ENCODE assay signal across 8 cellular contexts in genomic region chr16:1310832-1311200, GRCh38. TPM values are rescaled to one million over a fixed set of nuclear protein-coding genes. Genes with fewer than 3 reads are reported as not detected.
DNase-seq lines count a peak whose midpoint lies in the region; ATAC-seq and TF ChIP-seq lines count a peak whose summit lies in the region.

No MANE protein-coding gene starts in this region.

- no peak for TF ChIP-seq POLR2A in ovary (IDR thresholded peaks at IDR 0.05)

- intact Hi-C loops in ovary (cut with DNase I): loop anchor here in 1 of 4 donors (2.0 kb wide), 1 partner anchor 42 kb away; no protein-coding TSS in a partner anchor

- peak overlapping the region; percentile 99 for H3K4me3 ChIP-seq in GM23248
- peak overlapping the region; percentile 76 for H3K4me3 ChIP-seq in ovary

- H3K9me2 ChIP-seq in GM23248 (ENCODE audit: insufficient read depth): no peaks in the 10 kb centered on the region

- H3K4me1 ChIP-seq in GM23248 (ENCODE audit: insufficient read depth) (peaks cover 16% of the 10 kb centered on the region), ovary (ENCODE audit: insufficient read depth) (peaks cover 27% of the 10 kb centered on the region)

- peaks cover 21% of the 10 kb centered on the region for H4K20me1 ChIP-seq in GM23248 (ENCODE audit: insufficient read depth)

- H3K79me2 ChIP-seq in GM23248 (ENCODE audit: insufficient read depth): peaks cover 59% of the 10 kb centered on the region

- H3K9me3 ChIP-seq in GM23248 (ENCODE audit: low read depth) (no peaks in the 10 kb centered on the region), ovary (no peaks in the 10 kb centered on the region)

- peaks cover 12% of the 10 kb centered on the region; the same call in 1 of the 2 replicates for H3F3A ChIP-seq in GM23248 (ENCODE audit: insufficient read depth)

- peak overlapping the region; percentile 89 for H3K4me2 ChIP-seq in GM23248 (ENCODE audit: unreplicated experiment)

- H3K27ac ChIP-seq in GM23248 (peak overlapping the region; percentile 78), epithelial cell of prostate (peak overlapping the region; percentile 94), ovary (peak overlapping the region in 1 of 2 donors; percentile 49)

- ATAC-seq in SK-N-SH treated with all-trans-retinoic acid at 6 μM for 48 hours: peak; percentile 12
- no peak for ATAC-seq in HG03108 (IDR thresholded peaks at IDR 0.05; ENCODE audit: unreplicated experiment)

- H3K36me3 ChIP-seq in GM23248 (ENCODE audit: low read depth) (no peaks in the 10 kb centered on the region), ovary (no peaks in the 10 kb centered on the region)

- no peak for TF ChIP-seq EP300 in ovary (IDR thresholded peaks at IDR 0.05)

- no peak for TF ChIP-seq CTCF in ovary (IDR thresholded peaks at IDR 0.05)

- H3K9ac ChIP-seq in GM23248: peak overlapping the region; percentile 99

- in situ Hi-C loops in GM23248 (cut with MboI): no loop called here

- WGBS in GM23248 (ENCODE audit: low coverage in 1 of 2, low lambda C conversion rate in 2 of 2, missing lambda C conversion rate in 2 of 2), 2 experiments: 3 to 4% methylated on average over 14 of the region's 14 CpGs
- 3 to 7% (median 4%) methylated on average over 11 to 14 of the region's 14 CpGs for WGBS in ovary, 3 donors

- DNase-seq in GM23248 (peak; percentile 65), epithelial cell of prostate (ENCODE audit: low read depth, low spot score) (no peak), ovary (no peak), superior temporal gyrus (ENCODE audit: extremely low spot score) (no peak), AG20443 (ENCODE audit: low spot score) (no peak), GDM1 (lab: John Stamatoyannopoulos, UW) (no peak)

- H3K27me3 ChIP-seq in GM23248 (replicated peaks; ENCODE audit: insufficient read depth) (no peaks in the 10 kb centered on the region), ovary (no peaks in the 10 kb centered on the region)

- no peak overlapping the region for H2AFZ ChIP-seq in GM23248

TF ChIP-seq in SK-N-SH treated with all-trans-retinoic acid at 6 μM for 48 hours, 23 proteins besides CTCF, POLR2A, EP300 and RAD21:
- no peak for TF ChIP-seq OSR1 (CRISPR knock-in tag; IDR thresholded peaks at IDR 0.05)
- TF ChIP-seq, protein P1, sequence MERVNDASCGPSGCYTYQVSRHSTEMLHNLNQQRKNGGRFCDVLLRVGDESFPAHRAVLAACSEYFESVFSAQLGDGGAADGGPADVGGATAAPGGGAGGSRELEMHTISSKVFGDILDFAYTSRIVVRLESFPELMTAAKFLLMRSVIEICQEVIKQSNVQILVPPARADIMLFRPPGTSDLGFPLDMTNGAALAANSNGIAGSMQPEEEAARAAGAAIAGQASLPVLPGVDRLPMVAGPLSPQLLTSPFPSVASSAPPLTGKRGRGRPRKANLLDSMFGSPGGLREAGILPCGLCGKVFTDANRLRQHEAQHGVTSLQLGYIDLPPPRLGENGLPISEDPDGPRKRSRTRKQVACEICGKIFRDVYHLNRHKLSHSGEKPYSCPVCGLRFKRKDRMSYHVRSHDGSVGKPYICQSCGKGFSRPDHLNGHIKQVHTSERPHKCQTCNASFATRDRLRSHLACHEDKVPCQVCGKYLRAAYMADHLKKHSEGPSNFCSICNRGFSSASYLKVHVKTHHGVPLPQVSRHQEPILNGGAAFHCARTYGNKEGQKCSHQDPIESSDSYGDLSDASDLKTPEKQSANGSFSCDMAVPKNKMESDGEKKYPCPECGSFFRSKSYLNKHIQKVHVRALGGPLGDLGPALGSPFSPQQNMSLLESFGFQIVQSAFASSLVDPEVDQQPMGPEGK (CRISPR knock-in tag; IDR thresholded peaks at IDR 0.05; ENCODE audit: borderline replicate concordance): no peak
- TF ChIP-seq TOX (CRISPR knock-in tag; IDR thresholded peaks at IDR 0.05; ENCODE audit: borderline replicate concordance): no peak
- no peak for TF ChIP-seq ZFP3 (CRISPR knock-in tag; IDR thresholded peaks at IDR 0.05)
- no peak for TF ChIP-seq ZNF8 (CRISPR knock-in tag; IDR thresholded peaks at IDR 0.05)
- TF ChIP-seq ARNTL (CRISPR knock-in tag; IDR thresholded peaks at IDR 0.05; ENCODE audit: borderline replicate concordance, low read depth): no peak
- TF ChIP-seq ISL1 (CRISPR knock-in tag; IDR thresholded peaks at IDR 0.05): no peak
- TF ChIP-seq ESRRG (CRISPR knock-in tag; IDR thresholded peaks at IDR 0.05): no peak
- no peak for TF ChIP-seq TCF4 (CRISPR knock-in tag; IDR thresholded peaks at IDR 0.05; ENCODE audit: borderline replicate concordance)
- no peak for TF ChIP-seq ZNF565 (CRISPR knock-in tag; conservative IDR thresholded peaks at IDR 0.05; ENCODE audit: low read depth)
- TF ChIP-seq, protein P2, sequence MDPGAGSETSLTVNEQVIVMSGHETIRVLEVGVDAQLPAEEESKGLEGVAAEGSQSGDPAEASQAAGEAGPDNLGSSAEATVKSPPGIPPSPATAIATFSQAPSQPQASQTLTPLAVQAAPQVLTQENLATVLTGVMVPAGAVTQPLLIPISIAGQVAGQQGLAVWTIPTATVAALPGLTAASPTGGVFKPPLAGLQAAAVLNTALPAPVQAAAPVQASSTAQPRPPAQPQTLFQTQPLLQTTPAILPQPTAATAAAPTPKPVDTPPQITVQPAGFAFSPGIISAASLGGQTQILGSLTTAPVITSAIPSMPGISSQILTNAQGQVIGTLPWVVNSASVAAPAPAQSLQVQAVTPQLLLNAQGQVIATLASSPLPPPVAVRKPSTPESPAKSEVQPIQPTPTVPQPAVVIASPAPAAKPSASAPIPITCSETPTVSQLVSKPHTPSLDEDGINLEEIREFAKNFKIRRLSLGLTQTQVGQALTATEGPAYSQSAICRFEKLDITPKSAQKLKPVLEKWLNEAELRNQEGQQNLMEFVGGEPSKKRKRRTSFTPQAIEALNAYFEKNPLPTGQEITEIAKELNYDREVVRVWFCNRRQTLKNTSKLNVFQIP (CRISPR knock-in tag; IDR thresholded peaks at IDR 0.05; ENCODE audit: borderline replicate concordance, low read depth): no peak
- TF ChIP-seq, protein P3, sequence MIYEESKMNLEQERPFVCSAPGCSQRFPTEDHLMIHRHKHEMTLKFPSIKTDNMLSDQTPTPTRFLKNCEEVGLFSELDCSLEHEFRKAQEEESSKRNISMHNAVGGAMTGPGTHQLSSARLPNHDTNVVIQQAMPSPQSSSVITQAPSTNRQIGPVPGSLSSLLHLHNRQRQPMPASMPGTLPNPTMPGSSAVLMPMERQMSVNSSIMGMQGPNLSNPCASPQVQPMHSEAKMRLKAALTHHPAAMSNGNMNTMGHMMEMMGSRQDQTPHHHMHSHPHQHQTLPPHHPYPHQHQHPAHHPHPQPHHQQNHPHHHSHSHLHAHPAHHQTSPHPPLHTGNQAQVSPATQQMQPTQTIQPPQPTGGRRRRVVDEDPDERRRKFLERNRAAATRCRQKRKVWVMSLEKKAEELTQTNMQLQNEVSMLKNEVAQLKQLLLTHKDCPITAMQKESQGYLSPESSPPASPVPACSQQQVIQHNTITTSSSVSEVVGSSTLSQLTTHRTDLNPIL (CRISPR knock-in tag; IDR thresholded peaks at IDR 0.05; ENCODE audit: low read depth): no peak
- TF ChIP-seq PPARA (CRISPR knock-in tag; IDR thresholded peaks at IDR 0.05; ENCODE audit: borderline replicate concordance): no peak
- TF ChIP-seq CSDC2 (CRISPR knock-in tag; IDR thresholded peaks at IDR 0.05): no peak
- TF ChIP-seq SNAI2 (CRISPR knock-in tag; IDR thresholded peaks at IDR 0.05): no peak

RNA-seq across cellular contexts. Expression of gene UBE2I, which starts 1.4 kb away (rescaled TPM):
- 46.5 and 77.7 TPM in 2 replicates for total RNA-seq in GM23248 (2014; rRNA removed; shearing (Covaris generic))
- polyA plus RNA-seq in GM23248 (2016; fragmentation: Nextera tagmentation; extraction: Ambion mirVana) (133 and 134 TPM in 2 replicates), ovary (100 to 1,000 TPM; 104 to 258 TPM)
- 100 to 1,000 TPM in 5 of 7 donors, 10 to 100 TPM in 2; 63.9 to 180 (median 145) TPM for total RNA-seq in ovary

RNA-seq across cellular contexts. Expression of gene BAIAP3, which starts 22.6 kb away (rescaled TPM):
- 0.13 and 0.86 TPM in 2 replicates for total RNA-seq in GM23248 (2014; rRNA removed; shearing (Covaris generic))
- polyA plus RNA-seq in GM23248 (2016; fragmentation: Nextera tagmentation; extraction: Ambion mirVana): 0.23 and 0.24 TPM in 2 replicates
- total RNA-seq in ovary: 10 to 100 TPM in 1 of 7 donors, 1 to 10 TPM in 5, under 1 TPM in 1; 0.25 to 26.1 (median 2.6) TPM
- polyA plus RNA-seq in ovary: under 1 TPM; 0.25 to 0.63 TPM

RNA-seq across cellular contexts. Expression of gene TSR3, which starts 40.9 kb away (rescaled TPM):
- total RNA-seq in GM23248 (2014; rRNA removed; shearing (Covaris generic)): 88.0 and 110 TPM in 2 replicates
- 105 and 106 TPM in 2 replicates for polyA plus RNA-seq in GM23248 (2016; fragmentation: Nextera tagmentation; extraction: Ambion mirVana)
- 10 to 100 TPM; 28.6 to 74.6 (median 41.5) TPM for total RNA-seq in ovary
- polyA plus RNA-seq in ovary: 10 to 100 TPM in 1 of 2 donors, 1 to 10 TPM in 1; 6.3 to 40.7 TPM

RNA-seq across cellular contexts. Expression of gene GNPTG, which starts 40.9 kb away (rescaled TPM):
- total RNA-seq in GM23248 (2014; rRNA removed; shearing (Covaris generic)): 52.4 and 85.8 TPM in 2 replicates
- polyA plus RNA-seq in GM23248 (2016; fragmentation: Nextera tagmentation; extraction: Ambion mirVana): 99.9 and 109 TPM in 2 replicates
- 10 to 100 TPM; 47.8 to 68.1 (median 55.4) TPM for total RNA-seq in ovary
- 10 to 100 TPM; 26.0 to 67.8 TPM for polyA plus RNA-seq in ovary

RNA-seq across cellular contexts. Expression of gene TPSD1, which starts 54.9 kb away (rescaled TPM):
- total RNA-seq in GM23248 (2014; rRNA removed; shearing (Covaris generic)): not detected in 2 replicates
- polyA plus RNA-seq in GM23248 (2016; fragmentation: Nextera tagmentation; extraction: Ambion mirVana) (not detected in 2 replicates), ovary (under 1 TPM in 1 of 2 donors, not detected in 1; 0.56 TPM)
- under 1 TPM in 3 of 7 donors, not detected in 4; 0.23 to 0.69 (median 0.65) TPM for total RNA-seq in ovary
